In the genomic region with DNA sequence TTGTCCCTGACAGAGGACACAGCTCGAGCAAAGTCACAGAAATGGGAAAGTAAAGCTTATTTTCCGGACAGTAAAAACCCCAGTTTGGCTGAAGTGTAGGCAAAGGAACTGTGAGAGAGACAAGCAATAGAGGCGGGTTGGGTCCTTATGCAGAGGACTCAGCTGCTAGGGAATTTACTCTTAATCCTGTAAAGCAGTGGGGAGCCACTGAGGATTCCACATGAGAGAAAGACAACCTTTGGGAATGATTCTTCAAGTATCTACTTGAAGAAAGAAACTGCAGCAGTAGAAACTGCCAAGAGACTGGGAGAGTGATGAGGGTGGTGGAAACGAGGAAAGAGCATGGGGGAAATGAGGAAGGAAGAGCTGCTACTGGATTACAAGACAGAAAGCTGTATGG, we compare ENCODE assay signal across 1 cellular context.
TF ChIP-seq lines count a peak whose summit lies in the region.

No MANE protein-coding gene starts in this region.

TF ChIP-seq in WTC11, 78 proteins besides CTCF, POLR2A, EP300 and RAD21 (continued from another document):
- TF ChIP-seq, protein P1, sequence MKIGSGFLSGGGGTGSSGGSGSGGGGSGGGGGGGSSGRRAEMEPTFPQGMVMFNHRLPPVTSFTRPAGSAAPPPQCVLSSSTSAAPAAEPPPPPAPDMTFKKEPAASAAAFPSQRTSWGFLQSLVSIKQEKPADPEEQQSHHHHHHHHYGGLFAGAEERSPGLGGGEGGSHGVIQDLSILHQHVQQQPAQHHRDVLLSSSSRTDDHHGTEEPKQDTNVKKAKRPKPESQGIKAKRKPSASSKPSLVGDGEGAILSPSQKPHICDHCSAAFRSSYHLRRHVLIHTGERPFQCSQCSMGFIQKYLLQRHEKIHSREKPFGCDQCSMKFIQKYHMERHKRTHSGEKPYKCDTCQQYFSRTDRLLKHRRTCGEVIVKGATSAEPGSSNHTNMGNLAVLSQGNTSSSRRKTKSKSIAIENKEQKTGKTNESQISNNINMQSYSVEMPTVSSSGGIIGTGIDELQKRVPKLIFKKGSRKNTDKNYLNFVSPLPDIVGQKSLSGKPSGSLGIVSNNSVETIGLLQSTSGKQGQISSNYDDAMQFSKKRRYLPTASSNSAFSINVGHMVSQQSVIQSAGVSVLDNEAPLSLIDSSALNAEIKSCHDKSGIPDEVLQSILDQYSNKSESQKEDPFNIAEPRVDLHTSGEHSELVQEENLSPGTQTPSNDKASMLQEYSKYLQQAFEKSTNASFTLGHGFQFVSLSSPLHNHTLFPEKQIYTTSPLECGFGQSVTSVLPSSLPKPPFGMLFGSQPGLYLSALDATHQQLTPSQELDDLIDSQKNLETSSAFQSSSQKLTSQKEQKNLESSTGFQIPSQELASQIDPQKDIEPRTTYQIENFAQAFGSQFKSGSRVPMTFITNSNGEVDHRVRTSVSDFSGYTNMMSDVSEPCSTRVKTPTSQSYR (CRISPR knock-in tag; IDR thresholded peaks at IDR 0.05): no peak
- TF ChIP-seq ZNF317 (CRISPR knock-in tag; IDR thresholded peaks at IDR 0.05; ENCODE audit: borderline replicate concordance, low read depth) (no peak), FOXK1 (CRISPR knock-in tag; IDR thresholded peaks at IDR 0.05) (no peak), ZNF671 (CRISPR knock-in tag; IDR thresholded peaks at IDR 0.05) (no peak), FOXP1 (CRISPR knock-in tag; IDR thresholded peaks at IDR 0.05; ENCODE audit: borderline replicate concordance) (no peak), JUN (CRISPR knock-in tag; IDR thresholded peaks at IDR 0.05) (no peak)
- TF ChIP-seq, protein P2, sequence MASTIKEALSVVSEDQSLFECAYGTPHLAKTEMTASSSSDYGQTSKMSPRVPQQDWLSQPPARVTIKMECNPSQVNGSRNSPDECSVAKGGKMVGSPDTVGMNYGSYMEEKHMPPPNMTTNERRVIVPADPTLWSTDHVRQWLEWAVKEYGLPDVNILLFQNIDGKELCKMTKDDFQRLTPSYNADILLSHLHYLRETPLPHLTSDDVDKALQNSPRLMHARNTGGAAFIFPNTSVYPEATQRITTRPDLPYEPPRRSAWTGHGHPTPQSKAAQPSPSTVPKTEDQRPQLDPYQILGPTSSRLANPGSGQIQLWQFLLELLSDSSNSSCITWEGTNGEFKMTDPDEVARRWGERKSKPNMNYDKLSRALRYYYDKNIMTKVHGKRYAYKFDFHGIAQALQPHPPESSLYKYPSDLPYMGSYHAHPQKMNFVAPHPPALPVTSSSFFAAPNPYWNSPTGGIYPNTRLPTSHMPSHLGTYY (CRISPR knock-in tag; IDR thresholded peaks at IDR 0.05): no peak
- TF ChIP-seq, protein P3, sequence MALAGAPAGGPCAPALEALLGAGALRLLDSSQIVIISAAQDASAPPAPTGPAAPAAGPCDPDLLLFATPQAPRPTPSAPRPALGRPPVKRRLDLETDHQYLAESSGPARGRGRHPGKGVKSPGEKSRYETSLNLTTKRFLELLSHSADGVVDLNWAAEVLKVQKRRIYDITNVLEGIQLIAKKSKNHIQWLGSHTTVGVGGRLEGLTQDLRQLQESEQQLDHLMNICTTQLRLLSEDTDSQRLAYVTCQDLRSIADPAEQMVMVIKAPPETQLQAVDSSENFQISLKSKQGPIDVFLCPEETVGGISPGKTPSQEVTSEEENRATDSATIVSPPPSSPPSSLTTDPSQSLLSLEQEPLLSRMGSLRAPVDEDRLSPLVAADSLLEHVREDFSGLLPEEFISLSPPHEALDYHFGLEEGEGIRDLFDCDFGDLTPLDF (CRISPR knock-in tag; IDR thresholded peaks at IDR 0.05): no peak
- TF ChIP-seq, protein P4, sequence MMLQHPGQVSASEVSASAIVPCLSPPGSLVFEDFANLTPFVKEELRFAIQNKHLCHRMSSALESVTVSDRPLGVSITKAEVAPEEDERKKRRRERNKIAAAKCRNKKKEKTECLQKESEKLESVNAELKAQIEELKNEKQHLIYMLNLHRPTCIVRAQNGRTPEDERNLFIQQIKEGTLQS (CRISPR knock-in tag; conservative IDR thresholded peaks at IDR 0.05): no peak
